18 cellular contexts compared by ENCODE assay signal in genomic region chrX:44036336-44036735, GRCh38.
DNase-seq lines count a peak whose midpoint lies in the region; FAIRE-seq and TF ChIP-seq lines count a peak whose summit lies in the region.
"Had no signal": no experiment of that assay in that cellular context is flagged by ENCODE, and none has a peak within 500 bp of the region (broad histone marks: within the 10 kb centered on the region; RNA-seq: fewer than 3 reads in every experiment).

No MANE protein-coding gene starts in this region.

- no peak for TF ChIP-seq POLR2A in breast epithelium (IDR thresholded peaks at IDR 0.05)

- peaks cover 71% of the 10 kb centered on the region for H3K27me3 Mint-ChIP-seq in MCF 10A (ENCODE audit: insufficient read depth, unreplicated experiment)
- no peaks in the 10 kb centered on the region for H3K27me3 Mint-ChIP-seq in astrocyte (ENCODE audit: low read depth, unreplicated experiment)
- H3K27me3 Mint-ChIP-seq: activated CD4-positive, alpha-beta T cell treated with anti-CD3 and anti-CD28 coated beads, Interleukin-2, amount 10 ng/mL, durations not matched to agents 7 days and 5 days; activated naive CD8-positive, alpha-beta T cell treated with anti-CD3 and anti-CD28 coated beads, Interleukin-2, amount 10 ng/mL, durations not matched to agents 7 days and 5 days; stimulated activated memory B cell treated with anti-CD40 and anti-IgM and Interleukin-4, amounts not matched to agents 10 μg/mL and 1 μg/mL and 100 μg/mL, for 72 hours had no signal

- BruUV-seq in MCF 10A (replicated peaks; lab: Mats Ljungman, UMichigan), result no TSS peak

- H3K36me3 ChIP-seq in breast epithelium (no peaks in the 10 kb centered on the region), astrocyte (ENCODE audit: insufficient read depth, low read length) (no peaks in the 10 kb centered on the region)
- H3K36me3 ChIP-seq: neural progenitor cell, upper lobe of left lung had no signal

- CTCF ChIA-PET in MCF 10A (lab: Yijun Ruan, JAX), result no interaction called here

- H3K9ac ChIP-seq in astrocyte (ENCODE audit: low read length), result peak overlapping the region; percentile 43
- H3K9ac ChIP-seq: neural progenitor cell had no signal

- no peak overlapping the region for H2AFZ ChIP-seq in astrocyte (ENCODE audit: low read depth, low read length)
- H2AFZ ChIP-seq: neural progenitor cell had no signal

- H3K27ac ChIP-seq in breast epithelium (no peak overlapping the region), astrocyte (ENCODE audit: low read depth, low read length) (peak overlapping the region; percentile 69)
- H3K27ac ChIP-seq: neural progenitor cell, upper lobe of left lung had no signal

- intact Hi-C loops in MCF 10A (cut with micrococcal nuclease), result no loop called here
- intact Hi-C loops in breast epithelium (cut with DNase I; ENCODE audit: low total_unique reads), result no loop called here

- H3K27me3 ChIP-seq in breast epithelium (peaks cover 0 to 46% of the 10 kb centered on the region in 2 donors), astrocyte (ENCODE audit: insufficient read depth, low read length) (no peaks in the 10 kb centered on the region)
- H3K27me3 ChIP-seq: neural progenitor cell, upper lobe of left lung had no signal

- peak; percentile 99 for FAIRE-seq in astrocyte (lab: Jason Lieb, UNC)
- FAIRE-seq: colon had no signal

- H3K79me2 ChIP-seq in astrocyte (ENCODE audit: insufficient read depth, low read length), result no peaks in the 10 kb centered on the region

- no peaks in the 10 kb centered on the region for H3K9me3 Mint-ChIP-seq in MCF 10A (ENCODE audit: unreplicated experiment)
- H3K9me3 Mint-ChIP-seq in astrocyte (ENCODE audit: unreplicated experiment), result no peaks in the 10 kb centered on the region
- H3K9me3 Mint-ChIP-seq: activated CD4-positive, alpha-beta T cell treated with anti-CD3 and anti-CD28 coated beads, Interleukin-2, amount 10 ng/mL, durations not matched to agents 7 days and 5 days; activated naive CD8-positive, alpha-beta T cell treated with anti-CD3 and anti-CD28 coated beads, Interleukin-2, amount 10 ng/mL, durations not matched to agents 7 days and 5 days; activated T-cell treated with anti-CD3 and anti-CD28 coated beads, Interleukin-2, amount 50 U/mL, for 24 hours; neural progenitor cell; stimulated activated memory B cell treated with anti-CD40 and anti-IgM and Interleukin-4, amounts not matched to agents 10 μg/mL and 1 μg/mL and 100 μg/mL, for 72 hours; T-helper 2 cell treated with Interferon-gamma antibody and Interleukin-4, amounts not matched to agents 5 μg/mL and 100 μg/mL, for 36 hours had no signal

- H3K36me3 Mint-ChIP-seq in MCF 10A (ENCODE audit: insufficient read depth, unreplicated experiment) (no peaks in the 10 kb centered on the region), astrocyte (ENCODE audit: low read depth, unreplicated experiment) (no peaks in the 10 kb centered on the region)
- H3K36me3 Mint-ChIP-seq: neural progenitor cell; stimulated activated memory B cell treated with anti-CD40 and anti-IgM and Interleukin-4, amounts not matched to agents 10 μg/mL and 1 μg/mL and 100 μg/mL, for 72 hours had no signal

- no peaks in the 10 kb centered on the region for H3K4me1 Mint-ChIP-seq in MCF 10A (ENCODE audit: insufficient read depth, unreplicated experiment)
- peaks cover 8% of the 10 kb centered on the region for H3K4me1 Mint-ChIP-seq in astrocyte (ENCODE audit: low read depth, unreplicated experiment)

- no peak overlapping the region for H3K4me3 ChIP-seq in breast epithelium
- H3K4me3 ChIP-seq in astrocyte (ENCODE audit: insufficient read depth, low read depth, low read length), result no peak overlapping the region
- H3K4me3 ChIP-seq: neural progenitor cell, upper lobe of left lung had no signal

- POLR2A ChIA-PET in MCF 10A (lab: Yijun Ruan, JAX), result no interaction called here

- H4K20me1 ChIP-seq in astrocyte (ENCODE audit: insufficient read depth, low read length), result no peaks in the 10 kb centered on the region

- H3K9me3 ChIP-seq in breast epithelium (no peaks in the 10 kb centered on the region), astrocyte (ENCODE audit: insufficient read depth, low read depth, low read length) (no peaks in the 10 kb centered on the region)
- H3K9me3 ChIP-seq: upper lobe of left lung had no signal

- no peak overlapping the region for H3K27ac Mint-ChIP-seq in MCF 10A (ENCODE audit: low read depth, unreplicated experiment)
- peak overlapping the region; percentile 48 for H3K27ac Mint-ChIP-seq in astrocyte (ENCODE audit: unreplicated experiment)
- H3K27ac Mint-ChIP-seq: activated CD4-positive, alpha-beta T cell treated with anti-CD3 and anti-CD28 coated beads, Interleukin-2, amount 10 ng/mL, durations not matched to agents 7 days and 5 days; activated naive CD8-positive, alpha-beta T cell treated with anti-CD3 and anti-CD28 coated beads, Interleukin-2, amount 10 ng/mL, durations not matched to agents 7 days and 5 days; activated T-cell treated with anti-CD3 and anti-CD28 coated beads, Interleukin-2, amount 50 U/mL, for 24 hours; neural progenitor cell; stimulated activated memory B cell treated with anti-CD40 and anti-IgM and Interleukin-4, amounts not matched to agents 10 μg/mL and 1 μg/mL and 100 μg/mL, for 72 hours; T-helper 2 cell treated with Interferon-gamma antibody and Interleukin-4, amounts not matched to agents 5 μg/mL and 100 μg/mL, for 36 hours had no signal

- H3K4me3 Mint-ChIP-seq in MCF 10A (ENCODE audit: unreplicated experiment), result no peak overlapping the region
- H3K4me3 Mint-ChIP-seq in astrocyte (ENCODE audit: unreplicated experiment), result no peak overlapping the region
- H3K4me3 Mint-ChIP-seq: activated CD4-positive, alpha-beta T cell treated with anti-CD3 and anti-CD28 coated beads, Interleukin-2, amount 10 ng/mL, durations not matched to agents 7 days and 5 days; activated naive CD8-positive, alpha-beta T cell treated with anti-CD3 and anti-CD28 coated beads, Interleukin-2, amount 10 ng/mL, durations not matched to agents 7 days and 5 days; activated T-cell treated with anti-CD3 and anti-CD28 coated beads, Interleukin-2, amount 50 U/mL, for 24 hours; neural progenitor cell; stimulated activated memory B cell treated with anti-CD40 and anti-IgM and Interleukin-4, amounts not matched to agents 10 μg/mL and 1 μg/mL and 100 μg/mL, for 72 hours; T-helper 2 cell treated with Interferon-gamma antibody and Interleukin-4, amounts not matched to agents 5 μg/mL and 100 μg/mL, for 36 hours had no signal

- H3K4me2 ChIP-seq in astrocyte (ENCODE audit: low read length), result peak overlapping the region; percentile 30
- H3K4me2 ChIP-seq: neural progenitor cell had no signal

- DNase-seq in MCF 10A (ENCODE audit: unreplicated experiment) (peak; percentile 22), breast epithelium (ENCODE audit: low spot score in 2 of 2) (no peak), astrocyte (ENCODE audit: low read depth) (peak; percentile 93), islet precursor cell (peak; percentile 63), GF-D8 (lab: John Stamatoyannopoulos, UW) (no peak), NCI-H1930 (lab: John Stamatoyannopoulos, UW) (no peak), NOMO-1 treated with DMSO at 0.1 percent for 48 hours (lab: John Stamatoyannopoulos, UW; ENCODE audit: unreplicated experiment) (no peak)
- DNase-seq in stimulated activated naive CD4-positive, alpha-beta T cell treated with Interleukin-2 at 50 U/mL for 16 hours (lab: John Stamatoyannopoulos, UW), result no peak
- DNase-seq: activated CD4-positive, alpha-beta T cell treated with anti-CD3 and anti-CD28 coated beads, Interleukin-2, amount 10 ng/mL, durations not matched to agents 7 days and 5 days; activated naive CD8-positive, alpha-beta T cell treated with anti-CD3 and anti-CD28 coated beads, Interleukin-2, amount 10 ng/mL, durations not matched to agents 7 days and 5 days; activated T-cell treated with anti-CD3 and anti-CD28 coated beads, Interleukin-2, amount 50 U/mL, for 24 hours; NCI-H2081 treated with DMSO at 0.1 percent for 48 hours; NCI-H774; upper lobe of left lung had no signal

- H3K4me1 ChIP-seq in breast epithelium (no peaks in the 10 kb centered on the region), astrocyte (ENCODE audit: insufficient read depth, low read length) (peaks cover 10% of the 10 kb centered on the region)
- H3K4me1 ChIP-seq: neural progenitor cell, upper lobe of left lung had no signal

- TF ChIP-seq CTCF in MCF 10A (IDR thresholded peaks at IDR 0.05; ENCODE audit: unreplicated experiment), result no peak
- TF ChIP-seq CTCF in breast epithelium (IDR thresholded peaks at IDR 0.05), result no peak
- TF ChIP-seq CTCF in astrocyte (IDR thresholded peaks at IDR 0.05; ENCODE audit: insufficient read depth, low read depth, low read length), result no peak

Comparison
In these comparisons a context has a peak if more than half of its experiments do, and no peak if none do; other contexts are left out.
1. DNase-seq: peak in MCF 10A (single experiment), astrocyte (single experiment) and islet precursor cell (single experiment); none in breast epithelium (0 of 2), GF-D8 (single experiment), NCI-H1930 (0 of 2), NOMO-1 treated with DMSO at 0.1 percent for 48 hours (single experiment) and stimulated activated naive CD4-positive, alpha-beta T cell treated with Interleukin-2 at 50 U/mL for 16 hours (single experiment).